In the genomic region with DNA sequence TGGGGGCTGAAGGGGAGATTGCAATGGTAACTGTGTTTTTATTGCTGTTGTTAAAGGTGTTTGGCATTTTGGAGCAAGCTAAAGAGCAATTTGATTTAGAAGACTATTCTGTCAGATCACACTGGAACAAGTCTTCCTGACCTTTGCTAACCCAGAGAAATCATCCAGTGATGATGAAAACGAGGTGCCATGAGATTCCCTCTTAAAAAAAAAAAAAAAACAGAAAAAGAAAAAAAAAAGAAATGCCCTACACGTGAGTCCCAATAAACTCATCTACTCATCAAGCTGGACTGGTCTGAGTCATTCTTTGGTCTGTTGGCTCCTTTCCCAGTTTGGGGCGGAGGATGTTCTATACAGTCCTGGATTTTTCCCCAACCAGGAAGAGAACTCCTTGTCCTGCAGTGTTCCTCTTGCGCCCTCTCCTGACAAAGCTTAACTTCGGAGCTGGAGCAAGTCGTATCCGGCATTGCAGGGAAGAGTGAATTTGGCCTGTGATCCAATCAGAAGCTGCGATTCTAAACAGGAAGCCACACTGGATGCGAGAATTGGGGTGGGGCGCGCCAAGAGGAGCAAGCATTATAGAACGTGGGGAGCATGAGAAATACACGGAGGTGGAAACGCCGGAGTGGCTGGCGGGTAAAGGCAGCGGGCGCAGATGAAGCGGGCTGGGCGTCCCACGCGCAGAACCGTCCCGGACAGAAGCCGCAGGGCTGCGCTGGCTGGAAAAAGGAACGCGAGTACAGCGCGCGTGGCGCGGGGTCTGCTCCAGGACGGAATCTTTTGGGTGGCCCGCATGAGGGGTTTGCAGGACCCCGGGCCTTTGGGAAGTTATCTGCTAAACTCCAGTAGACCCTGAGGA, we compare ENCODE assay signal across 1 cellular context.
TF ChIP-seq lines count a peak whose summit lies in the region.

No MANE protein-coding gene starts in this region.

TF ChIP-seq in SK-N-SH, 30 proteins besides CTCF, POLR2A, EP300 and RAD21 (continued from another document):
- TF ChIP-seq, protein P1, sequence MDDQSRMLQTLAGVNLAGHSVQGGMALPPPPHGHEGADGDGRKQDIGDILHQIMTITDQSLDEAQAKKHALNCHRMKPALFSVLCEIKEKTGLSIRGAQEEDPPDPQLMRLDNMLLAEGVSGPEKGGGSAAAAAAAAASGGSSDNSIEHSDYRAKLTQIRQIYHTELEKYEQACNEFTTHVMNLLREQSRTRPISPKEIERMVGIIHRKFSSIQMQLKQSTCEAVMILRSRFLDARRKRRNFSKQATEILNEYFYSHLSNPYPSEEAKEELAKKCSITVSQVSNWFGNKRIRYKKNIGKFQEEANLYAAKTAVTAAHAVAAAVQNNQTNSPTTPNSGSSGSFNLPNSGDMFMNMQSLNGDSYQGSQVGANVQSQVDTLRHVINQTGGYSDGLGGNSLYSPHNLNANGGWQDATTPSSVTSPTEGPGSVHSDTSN (IDR thresholded peaks at IDR 0.05), result peak; percentile 72
- no peak for TF ChIP-seq USF1 (IDR thresholded peaks at IDR 0.05; ENCODE audit: borderline replicate concordance, low read depth)
- TF ChIP-seq SMC3 (IDR thresholded peaks at IDR 0.05; ENCODE audit: low read depth, low read length), result peak; percentile 97
- no peak for TF ChIP-seq NRF1 (IDR thresholded peaks at IDR 0.05; ENCODE audit: low read depth, low read length)
- TF ChIP-seq EZH2phosphoT487 (IDR thresholded peaks at IDR 0.05; ENCODE audit: borderline replicate concordance, low read depth), result no peak
- no peak for TF ChIP-seq MEF2A (IDR thresholded peaks at IDR 0.05; ENCODE audit: borderline replicate concordance, low read depth)
- TF ChIP-seq REST (IDR thresholded peaks at IDR 0.05; ENCODE audit: low read depth, low read length), result 0 out of 2 replicates have a peak, but pooled peaks have one; percentile 3
- TF ChIP-seq TCF12 (IDR thresholded peaks at IDR 0.05), result peak; percentile 50
- TF ChIP-seq GATA2 (CRISPR knock-in tag; IDR thresholded peaks at IDR 0.05), result no peak
- TF ChIP-seq RXRA (IDR thresholded peaks at IDR 0.05; ENCODE audit: borderline replicate concordance, low read depth), result peak; percentile 25; the same call in 1 of the 2 replicates
- TF ChIP-seq POLR2AphosphoS5 (IDR thresholded peaks at IDR 0.05; ENCODE audit: low read depth, low read length), result peak; percentile 32; the same call in 1 of the 2 replicates
- peak; percentile 95 for TF ChIP-seq ELF1 (IDR thresholded peaks at IDR 0.05)
- no peak for TF ChIP-seq FOXJ3 (CRISPR knock-in tag; IDR thresholded peaks at IDR 0.05)
- 0 out of 2 replicates have a peak, but pooled peaks have one; percentile 27 for TF ChIP-seq TEAD4 (IDR thresholded peaks at IDR 0.05; ENCODE audit: borderline replicate concordance, insufficient read depth)
- TF ChIP-seq MXI1 (IDR thresholded peaks at IDR 0.05; ENCODE audit: low read depth, low read length), result peak; percentile 68
- TF ChIP-seq SIN3A (IDR thresholded peaks at IDR 0.05; ENCODE audit: borderline replicate concordance, low read depth, low read length), result 0 out of 2 replicates have a peak, but pooled peaks have one; percentile 52
TF ChIP-seq in SK-N-SH: peak in this region for 20.
